ENCODE assay signal across 19 cellular contexts in the genomic region with DNA sequence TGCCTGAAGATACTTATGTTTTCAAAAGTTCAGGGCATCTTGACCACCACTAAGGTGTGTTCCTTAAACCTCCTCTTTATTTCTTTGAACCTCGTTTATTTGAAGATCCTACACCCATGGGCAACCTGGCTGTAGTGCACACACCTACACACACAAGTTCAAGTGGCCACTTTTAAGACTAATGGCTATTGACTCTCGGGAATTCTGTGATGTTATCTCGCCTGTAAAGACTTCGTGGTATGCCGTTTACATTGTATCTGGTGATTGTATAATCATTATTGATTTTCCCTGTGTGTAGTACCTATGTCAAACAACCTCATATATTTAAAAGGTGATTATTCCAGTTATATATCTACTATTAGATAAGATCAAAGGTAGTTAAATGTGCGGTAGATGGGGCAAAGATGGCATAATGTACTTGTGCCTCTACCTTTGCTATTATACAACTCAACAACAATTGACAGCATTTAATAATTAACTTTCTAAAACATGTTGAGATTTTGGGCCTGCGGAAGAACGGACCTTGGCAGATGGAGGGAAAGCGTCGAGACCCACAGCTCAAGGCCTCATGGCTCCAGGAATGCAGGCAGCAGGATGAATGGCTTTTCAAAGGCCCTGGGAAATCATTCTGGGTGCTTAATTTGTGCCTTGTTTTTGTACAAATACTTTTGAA. TPM values are rescaled to one million over a fixed set of nuclear protein-coding genes. Genes with fewer than 3 reads are reported as not detected.
"Had no signal": no experiment of that assay in that cellular context is flagged by ENCODE, and none has a peak within 500 bp of the region (broad histone marks: within the 10 kb centered on the region; RNA-seq: fewer than 3 reads in every experiment).

No MANE protein-coding gene starts in this region.

- H3K4me3 Mint-ChIP-seq: activated CD4-positive, alpha-beta memory T cell treated with anti-CD3 and anti-CD28 coated beads for 36 hours; activated naive CD4-positive, alpha-beta T cell treated with anti-CD3 and anti-CD28 coated beads, Interleukin-2, amount 50 U/mL, for 24 hours; naive B cell; neural crest cell had no signal

- DNase-seq: activated CD4-positive, alpha-beta memory T cell treated with anti-CD3 and anti-CD28 coated beads for 36 hours; activated CD4-positive, alpha-beta T cell treated with anti-CD3 and anti-CD28 coated beads for 48 hours; activated effector memory CD4-positive, alpha-beta T cell treated with anti-CD3 and anti-CD28 coated beads, Interleukin-2, amount 50 U/mL, for 16 hours; anterior cingulate cortex; body of pancreas; foreskin fibroblast; heart right ventricle; islet precursor cell; left cardiac atrium; naive B cell; occipital lobe; stimulated activated CD4-positive, alpha-beta T cell treated with anti-CD3 and anti-CD28 coated beads, Interleukin-2, amount 100 ng/mL, for 48 hours; stimulated activated naive CD4-positive, alpha-beta T cell; T-helper 2 cell had no signal

- H3K4me3 ChIP-seq: body of pancreas, cardiac muscle cell, heart right ventricle, thoracic aorta had no signal

- H3K27ac ChIP-seq: body of pancreas, cardiac muscle cell, heart right ventricle, thoracic aorta had no signal

- H3K27me3 Mint-ChIP-seq: activated CD4-positive, alpha-beta memory T cell treated with anti-CD3 and anti-CD28 coated beads for 36 hours had no signal

- H3K4me1 ChIP-seq: body of pancreas, heart right ventricle had no signal

- ATAC-seq: body of pancreas, heart right ventricle, left cardiac atrium had no signal

- H3K9me3 Mint-ChIP-seq: activated naive CD4-positive, alpha-beta T cell treated with anti-CD3 and anti-CD28 coated beads, Interleukin-2, amount 50 U/mL, for 24 hours had no signal

- FAIRE-seq: endometrium had no signal

- H3K36me3 Mint-ChIP-seq: activated CD4-positive, alpha-beta memory T cell treated with anti-CD3 and anti-CD28 coated beads for 36 hours; activated naive CD4-positive, alpha-beta T cell treated with anti-CD3 and anti-CD28 coated beads, Interleukin-2, amount 50 U/mL, for 24 hours; naive B cell had no signal

- H3K27ac Mint-ChIP-seq: activated CD4-positive, alpha-beta memory T cell treated with anti-CD3 and anti-CD28 coated beads for 36 hours; activated naive CD4-positive, alpha-beta T cell treated with anti-CD3 and anti-CD28 coated beads, Interleukin-2, amount 50 U/mL, for 24 hours; naive B cell had no signal

- H3K9me3 ChIP-seq: body of pancreas, thoracic aorta had no signal

- H3K27me3 ChIP-seq: body of pancreas, cardiac muscle cell had no signal

- H3K4me1 Mint-ChIP-seq: activated naive CD4-positive, alpha-beta T cell treated with anti-CD3 and anti-CD28 coated beads, Interleukin-2, amount 50 U/mL, for 24 hours; naive B cell had no signal

- H3K36me3 ChIP-seq: cardiac muscle cell, heart right ventricle, thoracic aorta had no signal

RNA-seq across cellular contexts. Expression of gene IRX2, which starts 51.4 kb away (rescaled TPM):
- total RNA-seq: activated CD4-positive, alpha-beta memory T cell treated with anti-CD3 and anti-CD28 coated beads for 36 hours; occipital lobe had no signal
